ENCODE assay signal across 11 cellular contexts in genomic region chr6:30888472-30889137, GRCh38. TPM values are rescaled to one million over a fixed set of nuclear protein-coding genes. Genes with fewer than 3 reads are reported as not detected.
A peak's percentile ranks its signal among the peaks of the same experiment; 100 is the strongest.
DNase-seq lines count a peak whose midpoint lies in the region; ATAC-seq and TF ChIP-seq lines count a peak whose summit lies in the region.
"Had no signal": no experiment of that assay in that cellular context is flagged by ENCODE, and none has a peak within 500 bp of the region (broad histone marks: within the 10 kb centered on the region; RNA-seq: fewer than 3 reads in every experiment).

No MANE protein-coding gene starts in this region.

- no peak overlapping the region for H3K56ac ChIP-seq in H9 (ENCODE audit: insufficient read length, low read depth, low read length)

- H3K27me3 ChIP-seq in H9 (ENCODE audit: insufficient read depth, low read length): no peaks in the 10 kb centered on the region
- no peaks in the 10 kb centered on the region for H3K27me3 ChIP-seq in naive thymus-derived CD4-positive, alpha-beta T cell (ENCODE audit: control insufficient read depth in 2 of 2, insufficient read depth in 2 of 2, low read length in 2 of 2)

- H3K4me3 Mint-ChIP-seq in H9: peak overlapping the region in 1 of 2 experiments; percentile 27; a peak in 1 of 5 replicates
- no peak overlapping the region for H3K4me3 Mint-ChIP-seq in naive thymus-derived CD4-positive, alpha-beta T cell

- H4K5ac ChIP-seq in H9 (ENCODE audit: insufficient read length, low read depth, low read length): no peak overlapping the region

- CTCF ChIA-PET in naive thymus-derived CD4-positive, alpha-beta T cell (lab: Charles Lee): interaction anchor here (0.7 kb wide), 1 partner anchor 59 kb away, joined by 3 read pairs; no protein-coding TSS in a partner anchor

- no peaks in the 10 kb centered on the region for H3K9me3 Mint-ChIP-seq in H9
- H3K9me3 Mint-ChIP-seq in naive thymus-derived CD4-positive, alpha-beta T cell: no peaks in the 10 kb centered on the region

- peaks cover 7% of the 10 kb centered on the region for H3K79me1 ChIP-seq in H9 (ENCODE audit: insufficient read depth, low read depth, low read length, poor library complexity, severe bottlenecking)

- peaks cover 26 to 63% (median 57%) of the 10 kb centered on the region in 3 experiments; a peak in 6 of 7 replicates for H3K36me3 Mint-ChIP-seq in H9 (ENCODE audit: insufficient read depth in 1 of 3, low read depth in 3 of 3)
- peaks cover 0 to 19% (median 9%) of the 10 kb centered on the region in 5 donors for H3K36me3 Mint-ChIP-seq in naive thymus-derived CD4-positive, alpha-beta T cell

- H3T11ph ChIP-seq in H9 (ENCODE audit: low read length): no peak overlapping the region

- H3K14ac ChIP-seq in H9 (ENCODE audit: insufficient read depth, low read length): no peak overlapping the region

- no peak for TF ChIP-seq CTCF in H9 (conservative IDR thresholded peaks at IDR 0.05)
- no peak for TF ChIP-seq CTCF in astrocyte of the spinal cord (IDR thresholded peaks at IDR 0.05; ENCODE audit: low read depth, low read length)

- no peak overlapping the region for H3K4me2 ChIP-seq in H9 (ENCODE audit: insufficient read depth, insufficient read length, low read length)

- H3K27me3 Mint-ChIP-seq in H9 (ENCODE audit: low read depth): no peaks in the 10 kb centered on the region; the same call in 1 of the 2 replicates
- H3K27me3 Mint-ChIP-seq in naive thymus-derived CD4-positive, alpha-beta T cell: no peaks in the 10 kb centered on the region

- H4K8ac ChIP-seq in H9 (replicated peaks; ENCODE audit: insufficient read length, low read depth, low read length): no peak overlapping the region

- no peak overlapping the region for H3K27ac ChIP-seq in H9 (ENCODE audit: insufficient read length, low read depth, low read length)
- H3K27ac ChIP-seq in substantia nigra (ENCODE audit: low read depth, low read length, poor library complexity, severe bottlenecking): peak overlapping the region; percentile 99
- H3K27ac ChIP-seq in naive thymus-derived CD4-positive, alpha-beta T cell (ENCODE audit: low read depth, low read length): no peak overlapping the region
- H3K27ac ChIP-seq: parathyroid adenoma had no signal

- H2AFZ ChIP-seq in H9 (ENCODE audit: low read length): no peak overlapping the region
- H2AFZ ChIP-seq: parathyroid adenoma had no signal

- no peak overlapping the region for H2BK5ac ChIP-seq in H9 (ENCODE audit: insufficient read length, low read length)

- H3K4ac ChIP-seq in H9 (ENCODE audit: low read depth, low read length): no peak overlapping the region

- peaks cover 13% of the 10 kb centered on the region for H3K23me2 ChIP-seq in H9 (ENCODE audit: insufficient read length, low read depth, low read length, poor library complexity, severe bottlenecking)

- H3K79me2 ChIP-seq in H9 (ENCODE audit: insufficient read depth, low read length): peaks cover 16% of the 10 kb centered on the region; the same call in 1 of the 2 replicates

- POLR2A ChIA-PET in naive thymus-derived CD4-positive, alpha-beta T cell (lab: Charles Lee): interaction anchor here (0.5 to 1.1 kb wide), 7 partner anchors 9 to 259 kb away, joined by 3 to 5 read pairs (median 3); no protein-coding TSS in a partner anchor

- H2BK12ac ChIP-seq in H9 (ENCODE audit: insufficient read length, low read depth, low read length): no peak overlapping the region

- H2BK15ac ChIP-seq in H9 (ENCODE audit: low read depth, low read length): no peak overlapping the region

- H3K27ac Mint-ChIP-seq in H9: peak overlapping the region in 1 of 3 experiments; percentile 81; a peak in 3 of 7 replicates
- peak overlapping the region in 1 of 9 donors; percentile 22 for H3K27ac Mint-ChIP-seq in naive thymus-derived CD4-positive, alpha-beta T cell

- no peak overlapping the region for H3K23ac ChIP-seq in H9 (ENCODE audit: insufficient read length, low read depth, low read length)

- H3K9ac ChIP-seq in H9 (ENCODE audit: extremely low read depth, insufficient read length, low read length): no peak overlapping the region
- H3K9ac ChIP-seq: parathyroid adenoma had no signal

- DNase-seq in H9 (peak; percentile 16), astrocyte of the spinal cord (ENCODE audit: low read depth, low spot score) (peak; percentile 31), hypothalamus (lab: John Stamatoyannopoulos, UW) (peak in 26 of 51 donors; percentile 8 to 69 (median 28)), substantia nigra (lab: John Stamatoyannopoulos, UW) (peak in 27 of 49 donors; percentile 12 to 68 (median 36))
- DNase-seq in naive thymus-derived CD4-positive, alpha-beta T cell: no peak
- DNase-seq: NCI-H446 treated with DMSO at 0.1 percent for 48 hours, SW 1271 had no signal

- H3K4me1 Mint-ChIP-seq in H9: peaks cover 53 to 55% of the 10 kb centered on the region in 2 experiments
- peaks cover 16 to 38% (median 25%) of the 10 kb centered on the region in 7 donors for H3K4me1 Mint-ChIP-seq in naive thymus-derived CD4-positive, alpha-beta T cell

- H2BK120ac ChIP-seq in H9 (ENCODE audit: low read depth, low read length, poor library complexity, severe bottlenecking): no peak overlapping the region

- no peak overlapping the region for H4K91ac ChIP-seq in H9 (ENCODE audit: insufficient read length, low read depth, low read length)

- no peak overlapping the region for H3K18ac ChIP-seq in H9 (ENCODE audit: insufficient read length, low read depth, low read length)

- no CpG with 5 or more reads among the region's 8 CpGs for WGBS in H9 (ENCODE audit: extremely low coverage, insufficient read length, low lambda C conversion rate)

- peaks cover 4% of the 10 kb centered on the region; the same call in 1 of the 2 replicates for H3K4me1 ChIP-seq in H9 (ENCODE audit: insufficient read depth, low read length)
- H3K4me1 ChIP-seq in naive thymus-derived CD4-positive, alpha-beta T cell (ENCODE audit: control insufficient read depth in 2 of 2, insufficient read depth in 2 of 2, low read length in 2 of 2): peaks cover 12 to 25% of the 10 kb centered on the region in 2 donors

- ATAC-seq in HG03521 (IDR thresholded peaks at IDR 0.05; ENCODE audit: unreplicated experiment) (no peak), GM21367 (IDR thresholded peaks at IDR 0.05; ENCODE audit: unreplicated experiment) (no peak)
- ATAC-seq in naive thymus-derived CD4-positive, alpha-beta T cell: no peak

- peaks cover 0 to 30% (median 0%) of the 10 kb centered on the region in 3 experiments for H3K36me3 ChIP-seq in naive thymus-derived CD4-positive, alpha-beta T cell (ENCODE audit: control insufficient read depth in 2 of 3, insufficient read depth in 3 of 3, low read length in 3 of 3)

- no peak overlapping the region for H2AK5ac ChIP-seq in H9 (ENCODE audit: insufficient read length, low read length)

- in situ Hi-C loops in astrocyte of the spinal cord (cut with HindIII; ENCODE audit: low sequenced_read_pairs): no loop called here

- H3K9me3 ChIP-seq in H9 (ENCODE audit: control insufficient read depth, low read depth, low read length): no peaks in the 10 kb centered on the region
- no peaks in the 10 kb centered on the region for H3K9me3 ChIP-seq in naive thymus-derived CD4-positive, alpha-beta T cell (ENCODE audit: control insufficient read depth in 2 of 3, low read length in 3 of 3)

- H4K20me1 ChIP-seq in H9 (ENCODE audit: control insufficient read depth, insufficient read depth, insufficient read length): no peaks in the 10 kb centered on the region

- H2BK20ac ChIP-seq in H9 (ENCODE audit: low read depth, low read length, poor library complexity, severe bottlenecking): no peak overlapping the region

- no peak overlapping the region for H3K4me3 ChIP-seq in astrocyte of the spinal cord (ENCODE audit: low read depth, low read length)
- no peak overlapping the region for H3K4me3 ChIP-seq in naive thymus-derived CD4-positive, alpha-beta T cell (ENCODE audit: low read length)

- intact Hi-C loops in naive thymus-derived CD4-positive, alpha-beta T cell (cut with micrococcal nuclease): loop anchor here in 1 of 2 donors (10.0 kb wide), 1 partner anchor 274 kb away; the partner anchor contains the start of genes MRPS18B and PPP1R10

RNA-seq across cellular contexts. Expression of gene DDR1, which starts 4.3 kb away (rescaled TPM):
- 254 and 258 TPM in 2 replicates for total RNA-seq in H9 (2021)
- 10 to 100 TPM; 13.7 to 23.8 (median 18.6) TPM for total RNA-seq in naive thymus-derived CD4-positive, alpha-beta T cell
- 1 to 10 TPM; 1.8 to 8.6 TPM for polyA plus RNA-seq in naive thymus-derived CD4-positive, alpha-beta T cell

RNA-seq across cellular contexts. Expression of gene GTF2H4, which starts 19.4 kb away (rescaled TPM):
- 58.2 and 60.8 TPM in 2 replicates for total RNA-seq in H9 (2021)
- total RNA-seq in naive thymus-derived CD4-positive, alpha-beta T cell: 10 to 100 TPM; 18.8 to 42.3 (median 32.2) TPM
- 10 to 100 TPM in 1 of 2 donors, 1 to 10 TPM in 1; 8.0 to 12.1 TPM for polyA plus RNA-seq in naive thymus-derived CD4-positive, alpha-beta T cell

RNA-seq across cellular contexts. Expression of gene VARS2, which starts 25.4 kb away (rescaled TPM):
- 61.9 and 68.2 TPM in 2 replicates for total RNA-seq in H9 (2021)
- total RNA-seq in naive thymus-derived CD4-positive, alpha-beta T cell: 10 to 100 TPM; 22.2 to 47.3 (median 37.9) TPM
- 10 to 100 TPM; 17.1 to 18.9 TPM for polyA plus RNA-seq in naive thymus-derived CD4-positive, alpha-beta T cell

RNA-seq across cellular contexts. Expression of gene SFTA2, which starts 43.4 kb away (rescaled TPM):
- not detected in 2 replicates for total RNA-seq in H9 (2021)
- total RNA-seq in naive thymus-derived CD4-positive, alpha-beta T cell: not detected
- under 1 TPM in 1 of 2 donors, not detected in 1; 0.34 TPM for polyA plus RNA-seq in naive thymus-derived CD4-positive, alpha-beta T cell
- total RNA-seq: cerebellum had no signal

RNA-seq across cellular contexts. Expression of gene MUCL3, which starts 52.2 kb away (rescaled TPM):
- total RNA-seq in H9 (2021): 0.15 and 0.20 TPM in 2 replicates
- not detected for total RNA-seq in naive thymus-derived CD4-positive, alpha-beta T cell
- not detected for polyA plus RNA-seq in naive thymus-derived CD4-positive, alpha-beta T cell
- total RNA-seq: cerebellum had no signal

Comparison
In these comparisons a context has a peak if more than half of its experiments do, and no peak if none do; other contexts are left out.
1. DNase-seq: peak in H9 (single experiment), astrocyte of the spinal cord (single experiment), hypothalamus (26 of 51) and substantia nigra (27 of 49); none in naive thymus-derived CD4-positive, alpha-beta T cell (0 of 9).
2. RNA of gene DDR1, which starts 4.3 kb away (total RNA-seq): 254 to 258 TPM in H9; 13.7 to 23.8 TPM in naive thymus-derived CD4-positive, alpha-beta T cell; every median in the first group is over 10 times any median in the second.